In the genomic region with DNA sequence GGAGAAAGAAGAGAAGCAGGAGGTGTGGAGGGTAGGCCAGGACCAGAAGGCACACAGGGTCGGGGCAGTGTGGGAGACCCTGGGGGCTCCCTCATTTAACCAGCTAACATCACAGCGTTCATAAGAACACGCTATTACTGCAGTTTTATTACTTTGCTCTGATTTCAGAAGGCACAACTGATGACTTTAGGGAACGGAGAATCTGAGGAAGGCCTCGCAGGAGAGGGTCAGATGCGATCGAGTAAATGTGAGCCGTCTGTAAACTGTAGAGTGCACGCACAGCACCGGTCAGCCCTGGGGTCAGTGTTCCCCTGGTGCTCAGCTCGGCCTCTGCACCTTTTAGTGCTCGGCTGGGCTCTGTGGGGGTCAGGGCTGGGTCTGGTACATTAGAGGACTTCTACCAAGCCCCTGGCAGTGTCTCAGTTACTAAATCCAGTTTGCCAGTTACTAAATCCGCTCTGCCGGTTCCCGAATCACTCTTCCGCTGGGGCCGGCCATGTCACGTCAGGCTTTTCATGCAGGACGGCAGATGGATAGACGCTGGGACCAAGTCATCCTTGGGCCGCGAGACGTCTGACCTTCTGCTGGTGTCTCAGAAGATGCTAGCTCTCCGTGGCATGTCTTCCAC, we compare ENCODE assay signal across 10 cellular contexts.
A peak's percentile ranks its signal among the peaks of the same experiment; 100 is the strongest.
DNase-seq lines count a peak whose midpoint lies in the region; ATAC-seq and TF ChIP-seq lines count a peak whose summit lies in the region.
"Had no signal": no experiment of that assay in that cellular context is flagged by ENCODE, and none has a peak within 500 bp of the region (broad histone marks: within the 10 kb centered on the region; RNA-seq: fewer than 3 reads in every experiment).

No MANE protein-coding gene starts in this region.

- H3K9me3 ChIP-seq in CD8-positive, alpha-beta T cell (ENCODE audit: low read length): no peaks in the 10 kb centered on the region
- H3K9me3 ChIP-seq in Panc1 (ENCODE audit: control insufficient read depth, insufficient read depth, low read depth, low read length) (no peaks in the 10 kb centered on the region), esophagus squamous epithelium (no peaks in the 10 kb centered on the region), osteoblast (ENCODE audit: low read depth, low read length) (no peaks in the 10 kb centered on the region)

- H3K4me1 ChIP-seq in CD8-positive, alpha-beta T cell (ENCODE audit: insufficient read depth, low read length): peaks cover 96% of the 10 kb centered on the region
- peaks cover 35% of the 10 kb centered on the region for H3K4me1 ChIP-seq in Panc1 (ENCODE audit: control insufficient read depth, insufficient read depth, low read length)
- peaks cover 38 to 90% (median 41%) of the 10 kb centered on the region in 3 donors for H3K4me1 ChIP-seq in esophagus squamous epithelium
- H3K4me1 ChIP-seq in osteoblast (ENCODE audit: insufficient read depth, low read length): peaks cover 31% of the 10 kb centered on the region

- no peak overlapping the region for H3K4me2 ChIP-seq in osteoblast (ENCODE audit: insufficient read depth, low read length)

- H3K27ac ChIP-seq in CD8-positive, alpha-beta T cell (ENCODE audit: low read depth, low read length): no peak overlapping the region
- 0 out of 2 replicates have a peak overlapping the region, but pooled peaks have one; percentile 34 for H3K27ac ChIP-seq in Panc1 (ENCODE audit: low read length)
- H3K27ac ChIP-seq in esophagus squamous epithelium: peak overlapping the region; percentile 58 to 82 (median 75)
- peak overlapping the region; percentile 63 for H3K27ac ChIP-seq in osteoblast (ENCODE audit: low read depth, low read length)

- 74 to 84% methylated on average over 10 to 21 of the region's 24 CpGs for WGBS in esophagus squamous epithelium, 2 donors

- no peaks in the 10 kb centered on the region for H3K27me3 ChIP-seq in CD8-positive, alpha-beta T cell (ENCODE audit: insufficient read depth, low read length)
- H3K27me3 ChIP-seq in Panc1 (ENCODE audit: control insufficient read depth, insufficient read depth, low read length) (no peaks in the 10 kb centered on the region), esophagus squamous epithelium (no peaks in the 10 kb centered on the region), osteoblast (ENCODE audit: insufficient read depth, low read length) (no peaks in the 10 kb centered on the region)

- CTCF ChIA-PET in CD8-positive, alpha-beta T cell (lab: Charles Lee): interaction anchor here (1.2 to 2.2 kb wide), 8 partner anchors 10 to 66 kb away, joined by 4 to 9 read pairs (median 6); no protein-coding TSS in a partner anchor
- CTCF ChIA-PET in Panc1 (lab: Charles Lee): no interaction called here

- intact Hi-C loops in CD8-positive, alpha-beta T cell (cut with DNase I, micrococcal nuclease): no loop called here
- intact Hi-C loops in Panc1 (cut with micrococcal nuclease; ENCODE audit: unreplicated experiment) (no loop called here), esophagus squamous epithelium (cut with DNase I) (no loop called here)

- H3K4me3 ChIP-seq in CD8-positive, alpha-beta T cell (ENCODE audit: low read depth, low read length): peak overlapping the region; percentile 51
- no peak overlapping the region for H3K4me3 ChIP-seq in Panc1 (ENCODE audit: low read depth in 2 of 2, low read length in 2 of 2)
- H3K4me3 ChIP-seq in esophagus squamous epithelium: peak overlapping the region in 1 of 4 donors; percentile 9
- no peak overlapping the region for H3K4me3 ChIP-seq in osteoblast (ENCODE audit: insufficient read depth, low read length)

- in situ Hi-C loops in Panc1 (cut with HindIII; ENCODE audit: low pct_unique_long_range_greater_than_20kb, low sequenced_read_pairs): no loop called here

- H3K27me3 Mint-ChIP-seq in CD8-positive, alpha-beta T cell (ENCODE audit: low read depth): no peaks in the 10 kb centered on the region

- H3K4me1 Mint-ChIP-seq in CD8-positive, alpha-beta T cell (ENCODE audit: low read depth): peaks cover 88% of the 10 kb centered on the region

- H3K9me3 Mint-ChIP-seq in CD8-positive, alpha-beta T cell: no peaks in the 10 kb centered on the region

- DNase-seq in CD8-positive, alpha-beta T cell: no peak
- DNase-seq in Panc1 (ENCODE audit: low read depth, low spot score): no peak
- no peak for DNase-seq in esophagus squamous epithelium (lab: John Stamatoyannopoulos, UW)
- DNase-seq in osteoblast (ENCODE audit: insufficient read length, low spot score, missing footprints): peak; percentile 35
- no peak for DNase-seq in NCI-H226
- DNase-seq in activated effector memory CD4-positive, alpha-beta T cell treated with Interleukin-2 at 50 U/mL for 16 hours: no peak
- DNase-seq: amniotic stem cell, SHP77 had no signal

- BruUV-seq in Panc1 (replicated peaks; lab: Mats Ljungman, UMichigan): no TSS peak

- TF ChIP-seq POLR2A in esophagus squamous epithelium (IDR thresholded peaks at IDR 0.05): no peak

- peaks cover 19% of the 10 kb centered on the region for H3K36me3 ChIP-seq in CD8-positive, alpha-beta T cell (ENCODE audit: insufficient read depth, low read length)
- H3K36me3 ChIP-seq in Panc1 (ENCODE audit: control insufficient read depth, insufficient read depth, low read length) (no peaks in the 10 kb centered on the region), esophagus squamous epithelium (peaks cover 0 to 37% (median 0%) of the 10 kb centered on the region in 3 donors), osteoblast (ENCODE audit: insufficient read depth, low read length) (peaks cover 24% of the 10 kb centered on the region)

- H2AFZ ChIP-seq in osteoblast (ENCODE audit: low read length): no peak overlapping the region

- peak overlapping the region; percentile 71 for H3K4me3 Mint-ChIP-seq in CD8-positive, alpha-beta T cell

- peak overlapping the region; percentile 94 for H3K27ac Mint-ChIP-seq in CD8-positive, alpha-beta T cell

- peaks cover 84% of the 10 kb centered on the region for H4K20me1 ChIP-seq in osteoblast (ENCODE audit: insufficient read depth, low read length)

- POLR2A ChIA-PET in CD8-positive, alpha-beta T cell (lab: Charles Lee): interaction anchor here (0.8 to 4.9 kb wide), 12 partner anchors 8 to 491 kb away, joined by 3 to 32 read pairs (median 7); no protein-coding TSS in a partner anchor
- POLR2A ChIA-PET in Panc1 (lab: Charles Lee): no interaction called here

- no peak for ATAC-seq in CD8-positive, alpha-beta T cell
- ATAC-seq in Panc1: no peak
- no peak for ATAC-seq in GM18520 (IDR thresholded peaks at IDR 0.05; ENCODE audit: unreplicated experiment)
- ATAC-seq in HG03045 (IDR thresholded peaks at IDR 0.05; ENCODE audit: unreplicated experiment): no peak

- peaks cover 94% of the 10 kb centered on the region for H3K79me2 ChIP-seq in osteoblast (ENCODE audit: insufficient read depth, low read length)

- H3K36me3 Mint-ChIP-seq in CD8-positive, alpha-beta T cell: peaks cover 63% of the 10 kb centered on the region

- TF ChIP-seq CTCF in CD8-positive, alpha-beta T cell (IDR thresholded peaks at IDR 0.05): no peak
- TF ChIP-seq CTCF in Panc1 (IDR thresholded peaks at IDR 0.05) (no peak), esophagus squamous epithelium (IDR thresholded peaks at IDR 0.05) (no peak), osteoblast (IDR thresholded peaks at IDR 0.05; ENCODE audit: extremely low read depth, low read depth, low read length) (no peak)
